13 cellular contexts compared by ENCODE assay signal in genomic region chr12:104177336-104177662, GRCh38. TPM values are rescaled to one million over a fixed set of nuclear protein-coding genes. Genes with fewer than 3 reads are reported as not detected.
DNase-seq lines count a peak whose midpoint lies in the region; ATAC-seq and TF ChIP-seq lines count a peak whose summit lies in the region.
"Had no signal": no experiment of that assay in that cellular context is flagged by ENCODE, and none has a peak within 500 bp of the region (broad histone marks: within the 10 kb centered on the region; RNA-seq: fewer than 3 reads in every experiment).

No MANE protein-coding gene starts in this region.

- no peak overlapping the region for H3K56ac ChIP-seq in IMR-90 (ENCODE audit: extremely low read depth, insufficient read depth, low read length)

- H3K4me2 ChIP-seq in IMR-90 (ENCODE audit: low read depth, low read length) = no peak overlapping the region
- no peak overlapping the region for H3K4me2 ChIP-seq in mesenchymal stem cell (ENCODE audit: low read length, poor library complexity, severe bottlenecking)
- H3K4me2 ChIP-seq: neural progenitor cell had no signal

- H2BK5ac ChIP-seq in IMR-90 (ENCODE audit: low read depth, low read length, poor library complexity, severe bottlenecking) = peak overlapping the region; percentile 71
- H2BK5ac ChIP-seq in mesenchymal stem cell (ENCODE audit: low read depth, low read length, poor library complexity, severe bottlenecking) = no peak overlapping the region

- H3K23ac ChIP-seq in IMR-90 (ENCODE audit: low read depth, low read length) = no peak overlapping the region
- H3K23ac ChIP-seq in mesenchymal stem cell (ENCODE audit: low read length in 2 of 2) = no peak overlapping the region

- no peaks in the 10 kb centered on the region for H4K20me1 ChIP-seq in IMR-90 (ENCODE audit: insufficient read depth, low read length)

- H2AFZ ChIP-seq in IMR-90 (replicated peaks; ENCODE audit: low read length, poor library complexity) (no peak overlapping the region), mesenchymal stem cell (ENCODE audit: low read depth, low read length) (no peak overlapping the region)
- H2AFZ ChIP-seq: neural progenitor cell had no signal

- CTCF ChIA-PET in IMR-90 (lab: Yijun Ruan, JAX) = interaction anchor here (1.0 kb wide), 1 partner anchor 11 kb away, joined by 3 read pairs; no protein-coding TSS in a partner anchor
- CTCF ChIA-PET in Calu3 (lab: Charles Lee) = interaction anchor here (0.6 to 1.1 kb wide), 6 partner anchors 10 to 247 kb away, joined by 3 to 5 read pairs (median 4); partner anchors contain the start of genes HSP90B1 and NFYB

- H3K9ac ChIP-seq in IMR-90 (ENCODE audit: low read depth, low read length) (0 out of 2 replicates have a peak overlapping the region, but pooled peaks have one; percentile 10), mesenchymal stem cell (ENCODE audit: low read length) (peak overlapping the region; percentile 34)
- H3K9ac ChIP-seq: neural progenitor cell had no signal

- H4K91ac ChIP-seq in IMR-90 (ENCODE audit: insufficient read depth, low read depth, low read length) (no peak overlapping the region; the same call in 1 of the 2 replicates), mesenchymal stem cell (ENCODE audit: low read length) (no peak overlapping the region)

- H3K79me1 ChIP-seq in IMR-90 (ENCODE audit: low read depth in 1 of 2, low read length in 2 of 2) (peaks cover 0 to 3% of the 10 kb centered on the region in 2 experiments; a peak in 1 of 4 replicates), mesenchymal stem cell (replicated peaks; ENCODE audit: low read length, poor library complexity, severe bottlenecking) (no peaks in the 10 kb centered on the region)

- H4K8ac ChIP-seq in IMR-90 (ENCODE audit: low read depth in 2 of 2, low read length in 2 of 2) (peak overlapping the region in 1 of 2 experiments; percentile 2; a peak in 1 of 4 replicates), mesenchymal stem cell (ENCODE audit: low read length) (no peak overlapping the region)

- peak overlapping the region; percentile 44; the same call in 1 of the 2 replicates for H2BK120ac ChIP-seq in IMR-90 (ENCODE audit: low read depth, low read length)
- no peak overlapping the region for H2BK120ac ChIP-seq in mesenchymal stem cell (ENCODE audit: low read depth, low read length)

- H3K27ac ChIP-seq in IMR-90 (ENCODE audit: insufficient read depth, low read length) = peak overlapping the region; percentile 73; the same call in 1 of the 2 replicates
- H3K27ac ChIP-seq in mesenchymal stem cell (ENCODE audit: low read length, poor library complexity, severe bottlenecking) = no peak overlapping the region
- peak overlapping the region; percentile 12 to 92 for H3K27ac ChIP-seq in thoracic aorta
- H3K27ac ChIP-seq: neural progenitor cell had no signal

- no peak for TF ChIP-seq RAD21 in IMR-90 (IDR thresholded peaks at IDR 0.05; ENCODE audit: low read length)

- H3K36me3 ChIP-seq in IMR-90 (ENCODE audit: control insufficient read depth, insufficient read depth, low read length) (no peaks in the 10 kb centered on the region), mesenchymal stem cell (ENCODE audit: control insufficient read depth in 1 of 2, insufficient read depth in 2 of 2, low read depth in 1 of 2, low read length in 2 of 2) (no peaks in the 10 kb centered on the region), thoracic aorta (no peaks in the 10 kb centered on the region)
- H3K36me3 ChIP-seq: neural progenitor cell, right lobe of liver had no signal

- POLR2A ChIA-PET in IMR-90 (lab: Charles Lee; ENCODE audit: unreplicated experiment) = interaction anchor here (0.5 to 1.2 kb wide), 2 partner anchors 38 to 111 kb away, joined by 4 to 5 read pairs; no protein-coding TSS in a partner anchor

- H3K18ac ChIP-seq in IMR-90 (ENCODE audit: low read depth, low read length) = peak overlapping the region; percentile 45
- no peak overlapping the region for H3K18ac ChIP-seq in mesenchymal stem cell (ENCODE audit: low read depth in 1 of 2, low read length in 2 of 2)

- dilution Hi-C loops in IMR-90 (cut with HindIII; ENCODE audit: low sequenced_read_pairs, unreplicated experiment) = no loop called here

- intact Hi-C loops in IMR-90 (cut with micrococcal nuclease) (no loop called here), Calu3 (cut with micrococcal nuclease; ENCODE audit: unreplicated experiment) (no loop called here)

- peak overlapping the region; percentile 38; the same call in 1 of the 2 replicates for H2BK20ac ChIP-seq in IMR-90 (ENCODE audit: low read depth, low read length)

- H4K5ac ChIP-seq in IMR-90 (ENCODE audit: low read depth, low read length) = 0 out of 2 replicates have a peak overlapping the region, but pooled peaks have one; percentile 15

- H3K14ac ChIP-seq in IMR-90 (replicated peaks; ENCODE audit: low read depth, low read length) (no peak overlapping the region), mesenchymal stem cell (ENCODE audit: low read length in 2 of 2) (no peak overlapping the region)

- H3K4me3 Mint-ChIP-seq in T-helper 17 cell (no peak overlapping the region), Calu3 (ENCODE audit: low read depth, unreplicated experiment) (no peak overlapping the region)
- H3K4me3 Mint-ChIP-seq: activated naive CD8-positive, alpha-beta T cell treated with anti-CD3 and anti-CD28 coated beads for 36 hours; activated T-cell treated with anti-CD3 and anti-CD28 coated beads, Interleukin-2, amount 50 U/mL, for 72 hours; endodermal cell; neural progenitor cell had no signal

- H3K4me3 ChIP-seq in IMR-90 (ENCODE audit: insufficient read depth, low read depth, low read length) (no peak overlapping the region), mesenchymal stem cell (ENCODE audit: insufficient read depth in 1 of 2, low read depth in 1 of 2, low read length in 2 of 2) (peak overlapping the region in 1 of 2 experiments; percentile 6), thoracic aorta (no peak overlapping the region)
- H3K4me3 ChIP-seq: neural progenitor cell, right lobe of liver had no signal

- BruUV-seq in IMR-90 (replicated peaks; lab: Mats Ljungman, UMichigan) (no TSS peak), Calu3 (replicated peaks; lab: Mats Ljungman, UMichigan) (no TSS peak)

- peaks cover 22% of the 10 kb centered on the region for H3K9me1 ChIP-seq in IMR-90 (ENCODE audit: insufficient read depth, low read length)

- DNase-seq in IMR-90 (no peak), T-helper 17 cell (no peak), mesenchymal stem cell (no peak), thoracic aorta (ENCODE audit: low spot score) (no peak), NCI-H226 (no peak), Calu3 (no peak)
- DNase-seq: endodermal cell, NCI-H187 treated with DMSO at 0.1 percent for 48 hours had no signal

- peak overlapping the region in 1 of 2 experiments; percentile 49 for H2BK12ac ChIP-seq in mesenchymal stem cell (ENCODE audit: low read length in 2 of 2)

- no peaks in the 10 kb centered on the region for H3K9me3 Mint-ChIP-seq in Calu3 (ENCODE audit: low read depth, unreplicated experiment)
- H3K9me3 Mint-ChIP-seq: activated naive CD8-positive, alpha-beta T cell treated with anti-CD3 and anti-CD28 coated beads for 36 hours; activated T-cell treated with anti-CD3 and anti-CD28 coated beads, Interleukin-2, amount 50 U/mL, for 72 hours; endodermal cell; neural progenitor cell had no signal

- H3K27me3 Mint-ChIP-seq in T-helper 17 cell = peaks cover 20% of the 10 kb centered on the region
- H3K27me3 Mint-ChIP-seq in Calu3 (ENCODE audit: unreplicated experiment) = no peaks in the 10 kb centered on the region

- ATAC-seq in IMR-90 (ENCODE audit: low read depth) (peak; percentile 16), T-helper 17 cell (no peak), thoracic aorta (ENCODE audit: insufficient number of reproducible peaks, low FRiP score, low read depth) (no peak), GM21737 (IDR thresholded peaks at IDR 0.05; ENCODE audit: unreplicated experiment) (no peak)

- H2BK15ac ChIP-seq in IMR-90 (ENCODE audit: low read depth, low read length) (peak overlapping the region; percentile 32; the same call in 2 of the 3 replicates), mesenchymal stem cell (ENCODE audit: low read depth, poor library complexity, severe bottlenecking) (no peak overlapping the region)

- no CpG with 5 or more reads among the region's 2 CpGs for WGBS in IMR-90 (ENCODE audit: extremely low coverage in 2 of 2, insufficient read length in 1 of 2), 2 experiments
- 14% methylated on average over 2 of the region's 2 CpGs for WGBS in mesenchymal stem cell

- H3K4me1 ChIP-seq in IMR-90 (ENCODE audit: control insufficient read depth, insufficient read depth, low read length) (peaks cover 18% of the 10 kb centered on the region), mesenchymal stem cell (ENCODE audit: control insufficient read depth, insufficient read depth, low read depth, low read length) (peaks cover 2% of the 10 kb centered on the region), thoracic aorta (ENCODE audit: control insufficient read depth in 1 of 2, low read depth in 2 of 2) (peaks cover 40 to 48% of the 10 kb centered on the region in 2 donors)
- H3K4me1 ChIP-seq: neural progenitor cell had no signal

- peaks cover 13% of the 10 kb centered on the region for H3K4me1 Mint-ChIP-seq in T-helper 17 cell
- peaks cover 15% of the 10 kb centered on the region for H3K4me1 Mint-ChIP-seq in Calu3 (ENCODE audit: low read depth, unreplicated experiment)
- H3K4me1 Mint-ChIP-seq: endodermal cell, neural progenitor cell had no signal

- H3K27ac Mint-ChIP-seq in T-helper 17 cell (peak overlapping the region; percentile 62), Calu3 (ENCODE audit: unreplicated experiment) (no peak overlapping the region)
- H3K27ac Mint-ChIP-seq: activated T-cell treated with anti-CD3 and anti-CD28 coated beads, Interleukin-2, amount 50 U/mL, for 72 hours; endodermal cell; neural progenitor cell had no signal

- TF ChIP-seq CTCF in IMR-90 (conservative IDR thresholded peaks at IDR 0.05; ENCODE audit: low read depth, low read length) (no peak), thoracic aorta (IDR thresholded peaks at IDR 0.05) (no peak), Calu3 (IDR thresholded peaks at IDR 0.05; ENCODE audit: unreplicated experiment) (no peak)

- H2AK9ac ChIP-seq in IMR-90 (replicated peaks; ENCODE audit: low read depth, low read length, poor library complexity) = no peak overlapping the region

- in situ Hi-C loops in IMR-90 (cut with MboI; ENCODE audit: low sequenced_read_pairs) = loop anchor here (25.0 kb wide), 1 partner anchor 885 kb away; no protein-coding TSS in a partner anchor

- H3K36me3 Mint-ChIP-seq in T-helper 17 cell (ENCODE audit: low read depth) (no peaks in the 10 kb centered on the region), Calu3 (ENCODE audit: insufficient read depth, unreplicated experiment) (no peaks in the 10 kb centered on the region)
- H3K36me3 Mint-ChIP-seq: activated naive CD8-positive, alpha-beta T cell treated with anti-CD3 and anti-CD28 coated beads for 36 hours; neural progenitor cell had no signal

- H2AK5ac ChIP-seq in IMR-90 (ENCODE audit: low read depth, low read length) (peak overlapping the region; percentile 57; the same call in 1 of the 2 replicates), mesenchymal stem cell (ENCODE audit: low read length, severe bottlenecking) (no peak overlapping the region)

- no peaks in the 10 kb centered on the region for H3K27me3 ChIP-seq in IMR-90 (ENCODE audit: control insufficient read depth, insufficient read depth, low read length)
- no peaks in the 10 kb centered on the region for H3K27me3 ChIP-seq in mesenchymal stem cell (ENCODE audit: control insufficient read depth in 1 of 2, insufficient read depth in 1 of 2, low read length in 2 of 2)
- no peaks in the 10 kb centered on the region for H3K27me3 ChIP-seq in thoracic aorta (replicated peaks; ENCODE audit: insufficient read depth)
- H3K27me3 ChIP-seq: neural progenitor cell, right lobe of liver had no signal

- no peak for TF ChIP-seq POLR2A in IMR-90 (IDR thresholded peaks at IDR 0.05; ENCODE audit: low read depth, low read length)

- H3K9me3 ChIP-seq in IMR-90 (ENCODE audit: control insufficient read depth, insufficient read depth, low read length) = no peaks in the 10 kb centered on the region
- H3K9me3 ChIP-seq in T-helper 17 cell (ENCODE audit: control insufficient read depth, low read length, poor library complexity, severe bottlenecking) = no peaks in the 10 kb centered on the region
- H3K9me3 ChIP-seq in mesenchymal stem cell (ENCODE audit: control insufficient read depth, low read length) = no peaks in the 10 kb centered on the region
- H3K9me3 ChIP-seq in thoracic aorta = no peaks in the 10 kb centered on the region
- H3K9me3 ChIP-seq: right lobe of liver had no signal

- peak overlapping the region; percentile 51 for H3K4ac ChIP-seq in IMR-90 (ENCODE audit: low read depth, low read length)
- H3K4ac ChIP-seq in mesenchymal stem cell (ENCODE audit: low read depth in 1 of 2, low read length in 2 of 2) = no peak overlapping the region

RNA-seq across cellular contexts. Expression of gene TXNRD1, which starts 38.3 kb away (rescaled TPM):
- total RNA-seq in IMR-90 (2012; rRNA removed) (582 and 671 TPM in 2 replicates), T-helper 17 cell (10 to 100 TPM; 33.5 to 47.2 TPM), thoracic aorta (100 to 1,000 TPM; 269 to 332 TPM), Calu3 (2022) (262 and 269 TPM in 2 replicates)
- 325 and 379 TPM in 2 replicates for polyA plus RNA-seq in IMR-90 (2012; rRNA removed)
- polyA plus RNA-seq in IMR-90 (2012; cell fraction: cytosol; rRNA removed) = 231 and 352 TPM in 2 replicates
- 162 and 221 TPM in 2 replicates for polyA plus RNA-seq in IMR-90 (2012; cell fraction: nucleus; rRNA removed; ENCODE audit: low replicate concordance)
- 177 TPM for polyA plus RNA-seq in mesenchymal stem cell (2013, experiment 1 of 2)
- polyA plus RNA-seq in mesenchymal stem cell (2013, experiment 2 of 2) = 174 TPM

RNA-seq across cellular contexts. Expression of gene NFYB, which starts 39.3 kb away (rescaled TPM):
- total RNA-seq in IMR-90 (2012; rRNA removed) = 22.2 and 31.4 TPM in 2 replicates
- 19.8 and 28.4 TPM in 2 replicates for polyA plus RNA-seq in IMR-90 (2012; rRNA removed)
- 4.2 and 8.0 TPM in 2 replicates for polyA plus RNA-seq in IMR-90 (2012; cell fraction: cytosol; rRNA removed)
- 3.5 and 32.9 TPM in 2 replicates for polyA plus RNA-seq in IMR-90 (2012; cell fraction: nucleus; rRNA removed; ENCODE audit: low replicate concordance)
- 10 to 100 TPM; 11.7 to 13.7 TPM for total RNA-seq in T-helper 17 cell
- 11.7 TPM for polyA plus RNA-seq in mesenchymal stem cell (2013, experiment 1 of 2)
- 10.7 TPM for polyA plus RNA-seq in mesenchymal stem cell (2013, experiment 2 of 2)
- 10 to 100 TPM; 56.2 to 73.4 TPM for total RNA-seq in thoracic aorta
- total RNA-seq in Calu3 (2022) = 28.3 and 36.0 TPM in 2 replicates
